Comparison of ENCODE assay signal across 8 cellular contexts in the genomic region with DNA sequence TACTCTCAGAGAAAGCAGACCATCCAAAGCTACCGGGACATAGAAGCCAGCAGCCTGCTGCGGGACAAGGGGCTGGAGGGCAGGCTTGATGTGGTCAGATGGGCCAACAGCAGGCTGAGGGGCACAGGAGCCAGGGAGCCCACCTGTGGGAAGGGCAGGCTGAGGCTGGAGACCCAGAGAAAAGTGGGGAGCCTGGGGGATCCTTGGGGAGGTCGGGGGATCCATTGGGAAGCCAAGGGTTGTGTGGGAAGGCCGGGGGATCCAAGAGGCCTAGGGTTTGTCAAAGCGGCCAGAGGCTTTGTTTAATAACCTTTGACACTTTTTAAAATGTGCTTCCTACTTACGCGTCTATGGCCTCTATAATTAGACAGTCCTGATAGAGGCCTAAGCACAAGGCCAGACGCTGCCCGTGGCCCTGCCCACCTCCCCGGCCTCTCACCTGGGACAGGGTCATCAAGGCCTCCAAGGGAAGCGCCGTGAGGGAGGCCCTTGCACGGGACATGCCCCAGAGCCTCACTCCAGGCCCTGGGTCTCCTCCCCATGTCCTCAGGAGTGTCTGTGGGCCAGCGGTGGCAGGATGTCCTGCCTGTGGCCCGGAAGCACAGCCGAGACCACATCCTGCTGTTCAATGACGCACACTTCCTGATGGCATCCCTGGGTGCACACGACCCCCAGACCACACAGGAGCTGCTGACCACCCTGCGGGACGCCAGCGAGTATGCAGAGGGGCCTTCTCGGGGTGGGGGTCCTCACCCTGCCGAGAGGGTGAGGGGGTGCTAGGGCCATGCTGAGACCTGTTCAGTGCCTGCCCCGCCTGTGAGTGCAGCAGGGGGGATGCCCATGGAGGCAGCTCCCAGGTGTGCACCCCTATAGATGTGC. TPM values are rescaled to one million over a fixed set of nuclear protein-coding genes. Genes with fewer than 3 reads are reported as not detected.
DNase-seq lines count a peak whose midpoint lies in the region; ATAC-seq and TF ChIP-seq lines count a peak whose summit lies in the region.
"Had no signal": no experiment of that assay in that cellular context is flagged by ENCODE, and none has a peak within 500 bp of the region (broad histone marks: within the 10 kb centered on the region; RNA-seq: fewer than 3 reads in every experiment).

No MANE protein-coding gene starts in this region.

- DNase-seq in activated T-cell treated with anti-CD3 and anti-CD28 coated beads, Interleukin-2, amount 50 U/mL, for 72 hours: peak; percentile 30 to 53
- peak; percentile 72 for DNase-seq in natural killer cell
- no peak for DNase-seq in AML-193 (lab: John Stamatoyannopoulos, UW)
- DNase-seq in caudate nucleus (lab: John Stamatoyannopoulos, UW): no peak
- no peak for DNase-seq in stimulated activated CD4-positive, alpha-beta T cell treated with anti-CD3 and anti-CD28 coated beads, Interleukin-1b, Interleukin-23, amount 100 ng/mL, for 48 hours

- intact Hi-C loops in natural killer cell (cut with micrococcal nuclease): loop anchor here (2.0 to 10.0 kb wide), 4 partner anchors 21 to 973 kb away; a partner anchor contains a TSS

- H3K4me1 Mint-ChIP-seq in activated T-cell treated with anti-CD3 and anti-CD28 coated beads, Interleukin-2, amount 50 U/mL, for 72 hours (ENCODE audit: low read depth): peaks cover 9% of the 10 kb centered on the region
- H3K4me1 Mint-ChIP-seq in natural killer cell: peaks cover 69 to 84% of the 10 kb centered on the region in 2 donors

- H3K9me3 Mint-ChIP-seq in activated T-cell treated with anti-CD3 and anti-CD28 coated beads, Interleukin-2, amount 50 U/mL, for 72 hours: no peaks in the 10 kb centered on the region
- no peaks in the 10 kb centered on the region for H3K9me3 Mint-ChIP-seq in natural killer cell

- peaks cover 5 to 8% of the 10 kb centered on the region in 2 donors for H3K36me3 Mint-ChIP-seq in activated T-cell treated with anti-CD3 and anti-CD28 coated beads, Interleukin-2, amount 50 U/mL, for 72 hours (ENCODE audit: insufficient read depth in 2 of 2)
- H3K36me3 Mint-ChIP-seq in natural killer cell: peaks cover 7% of the 10 kb centered on the region

- ATAC-seq in GM19043 (IDR thresholded peaks at IDR 0.05; ENCODE audit: low read depth, unreplicated experiment) (peak; percentile 85), HG03064 (IDR thresholded peaks at IDR 0.05; ENCODE audit: low read depth, unreplicated experiment) (peak; percentile 62), natural killer cell (peak; percentile 43 to 82 (median 72))
- ATAC-seq in activated T-cell treated with anti-CD3 and anti-CD28 coated beads, Interleukin-2, amount 50 U/mL, for 72 hours (replicated peaks in 1 of 2): peak; percentile 59 to 89

- H3K27ac ChIP-seq in caudate nucleus (ENCODE audit: low read depth, low read length): no peak overlapping the region

- TF ChIP-seq CTCF in natural killer cell (IDR thresholded peaks at IDR 0.05): no peak

- H3K27ac Mint-ChIP-seq in activated T-cell treated with anti-CD3 and anti-CD28 coated beads, Interleukin-2, amount 50 U/mL, for 72 hours: peak overlapping the region; percentile 81
- peak overlapping the region; percentile 99 for H3K27ac Mint-ChIP-seq in natural killer cell

- H3K4me3 Mint-ChIP-seq in activated T-cell treated with anti-CD3 and anti-CD28 coated beads, Interleukin-2, amount 50 U/mL, for 72 hours: peak overlapping the region; percentile 70 to 76
- H3K4me3 Mint-ChIP-seq in natural killer cell: peak overlapping the region; percentile 88

- no peaks in the 10 kb centered on the region for H3K27me3 Mint-ChIP-seq in activated T-cell treated with anti-CD3 and anti-CD28 coated beads, Interleukin-2, amount 50 U/mL, for 72 hours (ENCODE audit: low read depth)
- no peaks in the 10 kb centered on the region for H3K27me3 Mint-ChIP-seq in natural killer cell (ENCODE audit: low read depth in 2 of 2)

RNA-seq across cellular contexts. Expression of a gene that starts 8.6 kb away (rescaled TPM):
- 10 to 100 TPM; 54.2 to 60.5 TPM for total RNA-seq in activated T-cell treated with anti-CD3 and anti-CD28 coated beads, Interleukin-2, amount 50 U/mL, for 72 hours
- 1 to 10 TPM; 2.7 to 4.0 (median 2.9) TPM for total RNA-seq in natural killer cell

RNA-seq across cellular contexts. Expression of a gene that starts 20.3 kb away (rescaled TPM):
- 10 to 100 TPM; 10.1 to 16.5 TPM for total RNA-seq in activated T-cell treated with anti-CD3 and anti-CD28 coated beads, Interleukin-2, amount 50 U/mL, for 72 hours
- 100 to 1,000 TPM; 251 to 313 (median 312) TPM for total RNA-seq in natural killer cell

RNA-seq across cellular contexts. Expression of a gene that starts 25.0 kb away (rescaled TPM):
- total RNA-seq in activated T-cell treated with anti-CD3 and anti-CD28 coated beads, Interleukin-2, amount 50 U/mL, for 72 hours: not detected
- under 1 TPM; 0.07 to 0.25 (median 0.20) TPM for total RNA-seq in natural killer cell
- total RNA-seq: glomerular endothelial cell had no signal

RNA-seq across cellular contexts. Expression of a gene that starts 38.0 kb away (rescaled TPM):
- total RNA-seq in activated T-cell treated with anti-CD3 and anti-CD28 coated beads, Interleukin-2, amount 50 U/mL, for 72 hours: 10 to 100 TPM; 13.1 to 14.9 TPM
- total RNA-seq in natural killer cell: 10 to 100 TPM in 1 of 3 donors, 1 to 10 TPM in 2; 5.0 to 11.4 (median 7.2) TPM

RNA-seq across cellular contexts. Expression of a gene that starts 47.4 kb away (rescaled TPM):
- total RNA-seq in activated T-cell treated with anti-CD3 and anti-CD28 coated beads, Interleukin-2, amount 50 U/mL, for 72 hours: 10 to 100 TPM; 65.3 to 69.7 TPM
- 10 to 100 TPM; 54.5 to 77.9 (median 58.4) TPM for total RNA-seq in natural killer cell

Comparison
In these comparisons a context has a peak if more than half of its experiments do, and no peak if none do; other contexts are left out.
1. DNase-seq: peak in activated T-cell treated with anti-CD3 and anti-CD28 coated beads, Interleukin-2, amount 50 U/mL, for 72 hours (2 of 2) and natural killer cell (single experiment); none in AML-193 (0 of 2), caudate nucleus (0 of 61) and stimulated activated CD4-positive, alpha-beta T cell treated with anti-CD3 and anti-CD28 coated beads, Interleukin-1b, Interleukin-23, amount 100 ng/mL, for 48 hours (single experiment).
2. RNA of a gene that starts 8.6 kb away (total RNA-seq): 54.2 to 60.5 TPM in activated T-cell treated with anti-CD3 and anti-CD28 coated beads, Interleukin-2, amount 50 U/mL, for 72 hours; 2.7 to 4.0 TPM in natural killer cell; every median in the first group is over 10 times any median in the second.
3. RNA of a gene that starts 20.3 kb away (total RNA-seq): 251 to 313 TPM in natural killer cell; 10.1 to 16.5 TPM in activated T-cell treated with anti-CD3 and anti-CD28 coated beads, Interleukin-2, amount 50 U/mL, for 72 hours; every median in the first group is over 10 times any median in the second.
4. Peak in every context shown above with its lines, with median percentiles within 50 percentile points of each other: ATAC-seq.